7 cellular contexts compared by ENCODE assay signal in the genomic region with DNA sequence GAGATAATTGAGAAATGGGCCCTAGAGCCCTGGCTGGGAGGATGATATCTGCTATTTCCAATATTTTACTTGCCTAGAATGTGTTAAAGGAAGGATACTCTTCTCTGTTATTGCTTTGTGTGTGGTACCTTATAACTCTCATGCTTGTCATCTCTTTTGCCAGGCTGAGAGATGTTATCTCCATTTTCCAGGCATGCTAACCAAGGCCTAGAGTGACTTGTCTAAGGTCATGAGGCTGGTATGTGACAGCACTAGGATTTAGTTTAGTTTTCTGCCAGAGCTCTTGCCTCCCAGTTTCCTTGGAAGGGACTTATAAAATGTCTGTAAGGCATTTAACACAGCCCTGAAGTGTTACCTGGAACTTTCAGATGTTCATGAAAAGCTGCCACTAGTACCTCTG. TPM values are rescaled to one million over a fixed set of nuclear protein-coding genes. Genes with fewer than 3 reads are reported as not detected.
A peak's percentile ranks its signal among the peaks of the same experiment; 100 is the strongest.
DNase-seq lines count a peak whose midpoint lies in the region; ATAC-seq lines count a peak whose summit lies in the region.

No MANE protein-coding gene starts in this region.

- H3K36me3 ChIP-seq in HUES6 (ENCODE audit: control insufficient read depth, insufficient read depth, low read length) (peaks cover 29% of the 10 kb centered on the region), iPS-18a (ENCODE audit: control insufficient read depth, low read depth, low read length) (peaks cover 23% of the 10 kb centered on the region), stomach smooth muscle (ENCODE audit: control insufficient read depth in 2 of 2, insufficient read depth in 2 of 2, low read length in 2 of 2) (peaks cover 18 to 25% of the 10 kb centered on the region in 2 donors)

- H3K9ac ChIP-seq in HUES6 (ENCODE audit: low read length) (peak overlapping the region; percentile 94), iPS-18a (ENCODE audit: low read length) (no peak overlapping the region), stomach smooth muscle (ENCODE audit: low read length in 2 of 2) (peak overlapping the region; percentile 98 to 99)

- H3K27me3 Mint-ChIP-seq in activated T-helper 17 cell treated with anti-CD3 and anti-CD28 coated beads, Interleukin-2, amount 50 U/mL, for 72 hours: no peaks in the 10 kb centered on the region

- H3K27me3 ChIP-seq in HUES6 (ENCODE audit: control insufficient read depth, insufficient read depth, low read length) (peaks cover 7% of the 10 kb centered on the region; the same call in 1 of the 2 replicates), iPS-18a (ENCODE audit: control insufficient read depth, insufficient read depth, low read length) (peaks cover 15% of the 10 kb centered on the region), stomach smooth muscle (ENCODE audit: control insufficient read depth in 1 of 2, insufficient read depth in 2 of 2, low read length in 2 of 2) (no peaks in the 10 kb centered on the region)

- ATAC-seq in activated T-helper 17 cell treated with anti-CD3 and anti-CD28 coated beads, Interleukin-2, amount 50 U/mL, for 72 hours (replicated peaks): no peak
- no peak for ATAC-seq in HG03095 (IDR thresholded peaks at IDR 0.05; ENCODE audit: unreplicated experiment)

- peaks cover 16% of the 10 kb centered on the region; the same call in 1 of the 2 replicates for H3K4me1 ChIP-seq in HUES6 (ENCODE audit: control insufficient read depth, insufficient read depth, low read length)
- H3K4me1 ChIP-seq in iPS-18a (ENCODE audit: control insufficient read depth, low read depth, low read length): peaks cover 3% of the 10 kb centered on the region
- peaks cover 50% of the 10 kb centered on the region for H3K4me1 ChIP-seq in stomach smooth muscle (ENCODE audit: control insufficient read depth, insufficient read depth, low read length)

- H3K9me3 ChIP-seq in HUES6 (ENCODE audit: control insufficient read depth, insufficient read depth, low read depth, low read length) (no peaks in the 10 kb centered on the region), iPS-18a (ENCODE audit: control insufficient read depth, low read depth, low read length) (no peaks in the 10 kb centered on the region), stomach smooth muscle (ENCODE audit: control insufficient read depth in 2 of 2, low read length in 2 of 2) (no peaks in the 10 kb centered on the region)

- H3K27ac Mint-ChIP-seq in activated T-helper 17 cell treated with anti-CD3 and anti-CD28 coated beads, Interleukin-2, amount 50 U/mL, for 72 hours: peak overlapping the region; percentile 93

- H3K27ac ChIP-seq in HUES6 (ENCODE audit: low read depth, low read length) (no peak overlapping the region), iPS-18a (ENCODE audit: low read length) (no peak overlapping the region), stomach smooth muscle (ENCODE audit: low read length) (peak overlapping the region; percentile 96)

- H3K9me3 Mint-ChIP-seq in activated T-helper 17 cell treated with anti-CD3 and anti-CD28 coated beads, Interleukin-2, amount 50 U/mL, for 72 hours: no peaks in the 10 kb centered on the region

- peak overlapping the region; percentile 93 for H3K4me3 Mint-ChIP-seq in activated T-helper 17 cell treated with anti-CD3 and anti-CD28 coated beads, Interleukin-2, amount 50 U/mL, for 72 hours

- H3K36me3 Mint-ChIP-seq in activated T-helper 17 cell treated with anti-CD3 and anti-CD28 coated beads, Interleukin-2, amount 50 U/mL, for 72 hours (ENCODE audit: low read depth): peaks cover 68% of the 10 kb centered on the region

- H3K4me3 ChIP-seq in HUES6 (ENCODE audit: low read depth, low read length): peak overlapping the region; percentile 96
- peak overlapping the region; percentile 88 for H3K4me3 ChIP-seq in iPS-18a (ENCODE audit: low read length)
- H3K4me3 ChIP-seq in stomach smooth muscle (ENCODE audit: low read length in 2 of 2): peak overlapping the region; percentile 94

- H3K4me1 Mint-ChIP-seq in activated T-helper 17 cell treated with anti-CD3 and anti-CD28 coated beads, Interleukin-2, amount 50 U/mL, for 72 hours: peaks cover 33% of the 10 kb centered on the region

- DNase-seq in pons (ENCODE audit: low spot score): no peak
- no peak for DNase-seq in activated gamma-delta T cell (lab: John Stamatoyannopoulos, UW)

RNA-seq across cellular contexts. Expression of a gene that starts 1.4 kb away (rescaled TPM):
- total RNA-seq in activated T-helper 17 cell treated with anti-CD3 and anti-CD28 coated beads, Interleukin-2, amount 50 U/mL, for 72 hours: 100 to 1,000 TPM; 117 to 179 TPM
